Comparison of ENCODE assay signal across 8 cellular contexts in the genomic region with DNA sequence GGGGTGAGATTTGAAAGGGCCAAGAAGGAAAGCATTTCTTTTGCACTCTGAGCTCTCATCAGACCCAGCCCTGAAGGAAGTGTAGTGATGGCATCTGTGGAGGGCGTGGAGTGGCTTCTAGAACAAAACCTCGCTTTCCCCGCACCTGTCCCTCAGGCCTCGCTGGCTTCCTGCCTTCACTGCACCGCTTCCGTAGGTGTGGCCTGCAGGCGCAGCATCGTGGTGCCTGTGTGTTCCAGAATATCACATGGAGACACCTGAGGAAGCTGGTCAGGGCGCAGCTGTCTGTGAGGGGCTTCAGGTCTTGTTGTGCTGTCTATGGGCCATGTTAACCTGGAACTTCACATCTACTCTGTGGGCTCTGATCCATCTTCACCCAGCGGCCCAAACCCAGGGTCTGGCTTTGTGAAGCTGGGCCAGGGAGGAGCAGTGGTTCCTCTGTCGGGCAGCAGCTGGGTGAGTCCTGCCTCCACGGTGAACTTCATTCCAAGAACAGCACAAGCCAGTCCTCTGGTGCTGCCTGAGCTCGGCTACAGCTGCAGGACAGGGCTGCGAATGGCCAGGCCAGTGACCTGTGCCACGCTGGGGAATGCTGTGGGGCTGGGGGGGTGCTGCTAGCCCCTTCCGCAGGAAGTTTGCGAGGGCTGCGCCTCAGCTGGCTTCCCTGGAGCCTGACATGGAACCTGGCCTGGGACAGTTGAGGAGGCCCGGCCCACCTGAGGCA. TPM values are rescaled to one million over a fixed set of nuclear protein-coding genes. Genes with fewer than 3 reads are reported as not detected.
A peak's percentile ranks its signal among the peaks of the same experiment; 100 is the strongest.
DNase-seq lines count a peak whose midpoint lies in the region; ATAC-seq and TF ChIP-seq lines count a peak whose summit lies in the region.

No MANE protein-coding gene starts in this region.

- H3K4me3 ChIP-seq in Jurkat, Clone E6-1 (ENCODE audit: low read length) = peak overlapping the region; percentile 49
- H3K4me3 ChIP-seq in A673 (ENCODE audit: low read depth, low read length, poor library complexity, severe bottlenecking) = no peak overlapping the region

- no peaks in the 10 kb centered on the region for H3K27me3 Mint-ChIP-seq in activated T-cell treated with anti-CD3 and anti-CD28 coated beads, Interleukin-2, amount 50 U/mL, for 4 hours (ENCODE audit: low read depth)

- DNase-seq in Jurkat, Clone E6-1 (ENCODE audit: low read depth, low spot score) = peak; percentile 91
- peak; percentile 43 for DNase-seq in activated T-cell treated with anti-CD3 and anti-CD28 coated beads, Interleukin-2, amount 50 U/mL, for 4 hours
- no peak for DNase-seq in left ventricle myocardium superior
- peak; percentile 21 to 34 (median 29) for DNase-seq in stimulated activated CD4-positive, alpha-beta T cell treated with anti-CD3 and anti-CD28 coated beads, TNF-alpha, amount 100 ng/mL, for 1 hour (ENCODE audit: low read depth in 3 of 3, low spot score in 1 of 3)
- no peak for DNase-seq in medulla oblongata (ENCODE audit: extremely low spot score)
- DNase-seq in RKO (ENCODE audit: low spot score) = no peak
- DNase-seq in A673 (ENCODE audit: low spot score) = no peak

- no TSS peak for BruUV-seq in A673 (replicated peaks; lab: Mats Ljungman, UMichigan)

- no peaks in the 10 kb centered on the region for H3K27me3 ChIP-seq in A673 (replicated peaks; ENCODE audit: insufficient read depth, low read depth, low read length, poor library complexity)

- H3K36me3 ChIP-seq in A673 (ENCODE audit: insufficient read depth, low read length, poor library complexity, severe bottlenecking) = no peaks in the 10 kb centered on the region

- no peak for TF ChIP-seq CTCF in A673 (conservative IDR thresholded peaks at IDR 0.05; ENCODE audit: low read depth, low read length)

- POLR2A ChIA-PET in A673 (lab: Charles Lee; ENCODE audit: low non-redundant PET) = no interaction called here

- peaks cover 5% of the 10 kb centered on the region for H3K36me3 Mint-ChIP-seq in activated T-cell treated with anti-CD3 and anti-CD28 coated beads, Interleukin-2, amount 50 U/mL, for 4 hours (ENCODE audit: insufficient read depth)

- peaks cover 41% of the 10 kb centered on the region for H3K4me1 Mint-ChIP-seq in activated T-cell treated with anti-CD3 and anti-CD28 coated beads, Interleukin-2, amount 50 U/mL, for 4 hours (ENCODE audit: low read depth)

- peaks cover 11% of the 10 kb centered on the region for H3K4me1 ChIP-seq in A673 (ENCODE audit: insufficient read depth, low read length, poor library complexity, severe bottlenecking)

- no peaks in the 10 kb centered on the region for H3K9me3 Mint-ChIP-seq in activated T-cell treated with anti-CD3 and anti-CD28 coated beads, Interleukin-2, amount 50 U/mL, for 4 hours

- CTCF ChIA-PET in A673 (lab: Charles Lee) = no interaction called here

- intact Hi-C loops in left ventricle myocardium superior (cut with micrococcal nuclease) = loop anchor here (5.0 kb wide), 1 partner anchor 73 kb away; no protein-coding TSS in a partner anchor
- intact Hi-C loops in A673 (cut with micrococcal nuclease; ENCODE audit: unreplicated experiment) = no loop called here

- H3K9me3 ChIP-seq in A673 (ENCODE audit: low read depth, low read length, poor library complexity, severe bottlenecking) = no peaks in the 10 kb centered on the region

- peak overlapping the region; percentile 49 for H3K4me3 Mint-ChIP-seq in activated T-cell treated with anti-CD3 and anti-CD28 coated beads, Interleukin-2, amount 50 U/mL, for 4 hours

- ATAC-seq in activated T-cell treated with anti-CD3 and anti-CD28 coated beads, Interleukin-2, amount 50 U/mL, for 4 hours = peak; percentile 51 to 62
- peak; percentile 9 for ATAC-seq in left ventricle myocardium superior
- ATAC-seq in HG02610 (IDR thresholded peaks at IDR 0.05; ENCODE audit: unreplicated experiment) = no peak

- H3K27ac ChIP-seq in A673 (ENCODE audit: low read depth, low read length, poor library complexity, severe bottlenecking) = no peak overlapping the region

RNA-seq across cellular contexts. Expression of gene DSTN, which starts 40.9 kb away (rescaled TPM):
- polyA plus RNA-seq in Jurkat, Clone E6-1 (2012; ENCODE audit: insufficient read depth, insufficient read length) = 116 TPM
- total RNA-seq in activated T-cell treated with anti-CD3 and anti-CD28 coated beads, Interleukin-2, amount 50 U/mL, for 4 hours = 10 to 100 TPM; 55.0 to 70.3 (median 63.6) TPM
- total RNA-seq in left ventricle myocardium superior (836 TPM), A673 (2021) (148 and 159 TPM in 2 replicates)

Comparison
In these comparisons a context has a peak if more than half of its experiments do, and no peak if none do; other contexts are left out.
1. DNase-seq: peak in Jurkat, Clone E6-1 (single experiment), activated T-cell treated with anti-CD3 and anti-CD28 coated beads, Interleukin-2, amount 50 U/mL, for 4 hours (single experiment) and stimulated activated CD4-positive, alpha-beta T cell treated with anti-CD3 and anti-CD28 coated beads, TNF-alpha, amount 100 ng/mL, for 1 hour (3 of 3); none in left ventricle myocardium superior (single experiment), medulla oblongata (single experiment), RKO (single experiment) and A673 (single experiment).